8 cellular contexts compared by ENCODE assay signal in the genomic region with DNA sequence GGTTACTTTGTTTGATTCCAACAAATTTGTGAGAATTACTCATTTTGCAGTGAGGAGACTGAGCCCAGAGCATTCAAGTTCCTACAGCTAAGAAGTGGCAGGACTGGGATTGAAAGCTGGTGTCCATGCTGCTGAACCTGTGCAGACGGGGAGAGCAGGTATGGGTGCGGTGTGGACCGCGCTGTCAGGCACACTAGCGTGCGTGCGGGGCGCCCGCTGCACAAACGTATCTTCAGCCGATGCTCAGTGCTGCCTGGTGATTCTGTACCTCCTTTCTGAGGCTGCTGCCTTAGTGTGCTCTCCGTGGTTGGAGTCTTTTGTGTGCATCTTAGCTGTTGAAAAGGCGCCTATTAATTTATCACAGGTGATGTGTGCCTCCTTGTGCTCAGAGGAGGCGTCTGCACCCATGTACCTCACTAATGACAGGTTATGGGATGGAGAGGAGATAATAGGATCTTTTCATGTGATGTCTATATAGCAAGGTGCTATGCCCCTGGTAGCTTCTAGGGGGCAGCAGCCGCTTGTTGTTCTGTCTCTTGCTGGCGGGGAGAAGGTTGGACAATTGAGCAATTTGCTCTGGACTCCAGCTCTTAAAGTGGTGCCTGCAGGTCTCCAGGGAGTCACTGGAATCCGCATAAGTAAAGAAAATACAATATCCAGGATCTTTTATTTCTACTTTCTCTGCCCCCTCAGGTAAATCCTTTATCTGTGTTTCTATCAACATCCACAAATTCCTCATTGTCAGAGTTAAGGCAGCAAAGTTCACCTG. TPM values are rescaled to one million over a fixed set of nuclear protein-coding genes. Genes with fewer than 3 reads are reported as not detected.
A peak's percentile ranks its signal among the peaks of the same experiment; 100 is the strongest.
DNase-seq lines count a peak whose midpoint lies in the region; ATAC-seq and TF ChIP-seq lines count a peak whose summit lies in the region.

No MANE protein-coding gene starts in this region.

- H3K4me3 Mint-ChIP-seq in activated naive CD8-positive, alpha-beta T cell treated with anti-CD3 and anti-CD28 coated beads, Interleukin-2, amount 10 ng/mL, durations not matched to agents 7 days and 5 days = no peak overlapping the region

- H3K9ac ChIP-seq in SK-N-MC (ENCODE audit: insufficient read length) = no peak overlapping the region

- POLR2A ChIA-PET in activated naive CD8-positive, alpha-beta T cell treated with anti-CD3 and anti-CD28 coated beads, Interleukin-2, amount 10 ng/mL, durations not matched to agents 7 days and 5 days (lab: Charles Lee) = interaction anchor here (0.6 to 2.6 kb wide), 3 partner anchors 8 to 76 kb away, joined by 3 to 12 read pairs (median 3); no protein-coding TSS in a partner anchor

- H3K4me1 Mint-ChIP-seq in activated naive CD8-positive, alpha-beta T cell treated with anti-CD3 and anti-CD28 coated beads, Interleukin-2, amount 10 ng/mL, durations not matched to agents 7 days and 5 days = peaks cover 40% of the 10 kb centered on the region

- TF ChIP-seq CTCF in GM12875 (IDR thresholded peaks at IDR 0.05; ENCODE audit: borderline replicate concordance, insufficient read depth, low read depth, low read length) (peak; percentile 76), heart right ventricle (IDR thresholded peaks at IDR 0.05) (peak; percentile 65 to 88 (median 82))

- H3K9me3 Mint-ChIP-seq in activated naive CD8-positive, alpha-beta T cell treated with anti-CD3 and anti-CD28 coated beads, Interleukin-2, amount 10 ng/mL, durations not matched to agents 7 days and 5 days = no peaks in the 10 kb centered on the region

- no peaks in the 10 kb centered on the region for H3K27me3 ChIP-seq in heart right ventricle

- intact Hi-C loops in heart right ventricle (cut with DNase I) = loop anchor here in 7 of 10 donors (1.0 to 10.0 kb wide), 6 partner anchors 360 to 448 kb away; no protein-coding TSS in a partner anchor

- H3K4me3 ChIP-seq in GM12875 (ENCODE audit: low read depth, low read length) (no peak overlapping the region), SK-N-MC (no peak overlapping the region), heart right ventricle (no peak overlapping the region)

- H3K27ac ChIP-seq in SK-N-MC (peak overlapping the region; percentile 69), heart right ventricle (no peak overlapping the region)

- H3K27ac Mint-ChIP-seq in activated naive CD8-positive, alpha-beta T cell treated with anti-CD3 and anti-CD28 coated beads, Interleukin-2, amount 10 ng/mL, durations not matched to agents 7 days and 5 days = no peak overlapping the region

- H3K4me1 ChIP-seq in heart right ventricle = peaks cover 0 to 41% (median 26%) of the 10 kb centered on the region in 9 donors

- no peaks in the 10 kb centered on the region for H3K27me3 Mint-ChIP-seq in activated naive CD8-positive, alpha-beta T cell treated with anti-CD3 and anti-CD28 coated beads, Interleukin-2, amount 10 ng/mL, durations not matched to agents 7 days and 5 days

- H3K36me3 Mint-ChIP-seq in activated naive CD8-positive, alpha-beta T cell treated with anti-CD3 and anti-CD28 coated beads, Interleukin-2, amount 10 ng/mL, durations not matched to agents 7 days and 5 days = no peaks in the 10 kb centered on the region

- DNase-seq in A172 (ENCODE audit: low spot score) (peak; percentile 73), NCI-H128 (lab: John Stamatoyannopoulos, UW; ENCODE audit: unreplicated experiment) (peak; percentile 44), SK-N-MC (ENCODE audit: low read depth, low spot score) (no peak), heart right ventricle (peak; percentile 49 to 54), renal cortical epithelial cell (ENCODE audit: low read depth) (peak; percentile 81)
- peak; percentile 53 for DNase-seq in activated naive CD8-positive, alpha-beta T cell treated with anti-CD3 and anti-CD28 coated beads, Interleukin-2, amount 10 ng/mL, durations not matched to agents 7 days and 5 days

- peak; percentile 40 for ATAC-seq in activated naive CD8-positive, alpha-beta T cell treated with anti-CD3 and anti-CD28 coated beads, Interleukin-2, amount 10 ng/mL, durations not matched to agents 7 days and 5 days (ENCODE audit: low read depth)
- ATAC-seq in heart right ventricle = peak; percentile 41 to 88 (median 84)
- ATAC-seq in GM18858 (IDR thresholded peaks at IDR 0.05; ENCODE audit: unreplicated experiment) = no peak

- 68 to 71% methylated on average over 17 of the region's 17 CpGs for WGBS in heart right ventricle, 2 donors

- H3K9me3 ChIP-seq in SK-N-MC (ENCODE audit: low read depth, low read length) (no peaks in the 10 kb centered on the region), heart right ventricle (no peaks in the 10 kb centered on the region)

- H3K36me3 ChIP-seq in SK-N-MC (ENCODE audit: insufficient read depth, low read length) = no peaks in the 10 kb centered on the region
- H3K36me3 ChIP-seq in heart right ventricle = no peaks in the 10 kb centered on the region

RNA-seq across cellular contexts. Expression of a gene that starts 32.5 kb away (rescaled TPM):
- 5.9 and 14.3 TPM in 2 replicates for total RNA-seq in A172 (2014; rRNA removed; shearing (Covaris generic))
- total RNA-seq in activated naive CD8-positive, alpha-beta T cell treated with anti-CD3 and anti-CD28 coated beads, Interleukin-2, amount 10 ng/mL, durations not matched to agents 7 days and 5 days = 10 to 100 TPM; 21.6 to 25.2 TPM
- total RNA-seq in heart right ventricle (10 to 100 TPM; 17.8 to 31.9 (median 21.1) TPM), renal cortical epithelial cell (10.2 and 26.1 TPM in 2 replicates)
- polyA plus RNA-seq in heart right ventricle = 10 to 100 TPM; 17.1 to 23.5 TPM

RNA-seq across cellular contexts. Expression of a gene that starts 35.0 kb away (rescaled TPM):
- total RNA-seq in A172 (2014; rRNA removed; shearing (Covaris generic)) = 29.9 and 31.3 TPM in 2 replicates
- 10 to 100 TPM; 31.9 to 33.2 TPM for total RNA-seq in activated naive CD8-positive, alpha-beta T cell treated with anti-CD3 and anti-CD28 coated beads, Interleukin-2, amount 10 ng/mL, durations not matched to agents 7 days and 5 days
- total RNA-seq in heart right ventricle = 10 to 100 TPM; 19.8 to 26.7 (median 23.2) TPM
- polyA plus RNA-seq in heart right ventricle = 10 to 100 TPM in 1 of 2 donors, 1 to 10 TPM in 1; 9.1 to 14.5 TPM
- total RNA-seq in renal cortical epithelial cell = 61.6 and 69.3 TPM in 2 replicates

RNA-seq across cellular contexts. Expression of a gene that starts 57.5 kb away (rescaled TPM):
- total RNA-seq in A172 (2014; rRNA removed; shearing (Covaris generic)) = not detected in 2 replicates
- under 1 TPM; 0.31 to 0.39 TPM for total RNA-seq in activated naive CD8-positive, alpha-beta T cell treated with anti-CD3 and anti-CD28 coated beads, Interleukin-2, amount 10 ng/mL, durations not matched to agents 7 days and 5 days
- under 1 TPM in 3 of 10 donors, not detected in 7; 0.25 to 0.52 (median 0.36) TPM for total RNA-seq in heart right ventricle
- polyA plus RNA-seq in heart right ventricle = under 1 TPM; 0.13 to 0.66 TPM
- 0.69 TPM in 1 of 2 replicates, not detected in the other for total RNA-seq in renal cortical epithelial cell
